ENCODE assay signal across 22 cellular contexts in the genomic region with DNA sequence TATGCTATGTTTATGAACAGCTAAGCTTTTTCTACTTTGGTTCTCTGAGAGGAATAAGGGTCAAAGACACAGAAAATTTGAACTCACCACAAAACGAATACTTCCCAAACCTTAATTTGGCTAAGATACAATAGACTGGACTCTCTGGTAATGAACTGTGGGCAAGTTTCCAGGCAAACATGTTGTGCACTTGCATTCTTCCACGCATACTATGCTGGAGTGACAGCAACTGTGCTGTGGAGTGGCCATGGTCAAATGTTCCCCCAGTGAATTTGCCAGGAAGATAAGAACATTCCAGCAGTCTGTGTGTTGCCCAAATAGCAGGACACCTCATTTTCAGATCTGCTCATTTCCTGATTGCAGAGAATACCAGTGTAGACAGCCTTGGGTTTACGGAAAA.
A peak's percentile ranks its signal among the peaks of the same experiment; 100 is the strongest.
DNase-seq lines count a peak whose midpoint lies in the region; ATAC-seq and TF ChIP-seq lines count a peak whose summit lies in the region.
"Had no signal": no experiment of that assay in that cellular context is flagged by ENCODE, and none has a peak within 500 bp of the region (broad histone marks: within the 10 kb centered on the region; RNA-seq: fewer than 3 reads in every experiment).

No MANE protein-coding gene starts in this region.

- H3K4me1 ChIP-seq in ACC112 (ENCODE audit: control insufficient read depth, insufficient read depth, low read length, unreplicated experiment) = peaks cover 22% of the 10 kb centered on the region
- H3K4me1 ChIP-seq in adipocyte (ENCODE audit: control insufficient read depth, insufficient read depth, low read length) = peaks cover 13% of the 10 kb centered on the region
- no peaks in the 10 kb centered on the region for H3K4me1 ChIP-seq in fibroblast of lung (ENCODE audit: control insufficient read depth, extremely low read depth, insufficient read depth, low read length)
- H3K4me1 ChIP-seq in lower lobe of right lung = no peaks in the 10 kb centered on the region
- H3K4me1 ChIP-seq: A549, tibial nerve had no signal

- no peaks in the 10 kb centered on the region for H4K20me1 ChIP-seq in fibroblast of lung (ENCODE audit: control insufficient read depth, extremely low read depth, insufficient read depth, low read length)

- H3K9me3 Mint-ChIP-seq in CD14-positive monocyte = peaks cover 0 to 16% (median 5%) of the 10 kb centered on the region in 7 donors

- peaks cover 4% of the 10 kb centered on the region for H3K9me3 ChIP-seq in adipocyte (ENCODE audit: control insufficient read depth, low read length)
- no peaks in the 10 kb centered on the region for H3K9me3 ChIP-seq in fibroblast of lung (ENCODE audit: control insufficient read depth, insufficient read depth, low read depth, low read length)
- no peaks in the 10 kb centered on the region for H3K9me3 ChIP-seq in lower lobe of right lung

- H3K4me1 Mint-ChIP-seq in CD14-positive monocyte = peaks cover 7% of the 10 kb centered on the region
- H3K4me1 Mint-ChIP-seq: nephron progenitor cell had no signal

- peak overlapping the region; percentile 56 for H2AFZ ChIP-seq in ACC112 (ENCODE audit: low read length, unreplicated experiment)
- no peak overlapping the region for H2AFZ ChIP-seq in fibroblast of lung (ENCODE audit: low read length)

- peaks cover 0 to 1% (median 0%) of the 10 kb centered on the region in 3 donors for H3K27me3 Mint-ChIP-seq in CD14-positive monocyte (ENCODE audit: low read depth in 3 of 3)

- H3K27ac ChIP-seq in ACC112 (ENCODE audit: low read depth, low read length) (peak overlapping the region; percentile 41), fibroblast of lung (ENCODE audit: insufficient read depth, low read length) (no peak overlapping the region), lower lobe of right lung (no peak overlapping the region)
- H3K27ac ChIP-seq: A549, epithelial cell of prostate, tibial nerve, VCaP had no signal

- H3K27me3 ChIP-seq in ACC112 (ENCODE audit: insufficient read depth, low read length) (no peaks in the 10 kb centered on the region), adipocyte (replicated peaks; ENCODE audit: control insufficient read depth, insufficient read depth, low read length) (no peaks in the 10 kb centered on the region), fibroblast of lung (ENCODE audit: control insufficient read depth, insufficient read depth, low read length) (no peaks in the 10 kb centered on the region), lower lobe of right lung (ENCODE audit: low read depth) (no peaks in the 10 kb centered on the region)
- H3K27me3 ChIP-seq: tibial nerve had no signal

- H3K4me2 ChIP-seq in fibroblast of lung (ENCODE audit: extremely low read depth, insufficient read depth, low read length) = no peak overlapping the region
- H3K4me2 ChIP-seq: A549 had no signal

- H3K9ac ChIP-seq in adipocyte (ENCODE audit: low read length) (no peak overlapping the region), fibroblast of lung (ENCODE audit: insufficient read depth, low read length) (no peak overlapping the region)

- H3K4me3 ChIP-seq in ACC112 (ENCODE audit: low read depth, low read length) = peak overlapping the region; percentile 34; the same call in 1 of the 2 replicates
- H3K4me3 ChIP-seq in adipocyte (ENCODE audit: low read length) = no peak overlapping the region
- no peak overlapping the region for H3K4me3 ChIP-seq in fibroblast of lung (replicated peaks in 1 of 4; ENCODE audit: control extremely low read depth in 1 of 4, insufficient read depth in 1 of 4, low read depth in 3 of 4, low read length in 4 of 4)
- no peak overlapping the region for H3K4me3 ChIP-seq in lower lobe of right lung
- H3K4me3 ChIP-seq: A549, tibial nerve had no signal

- no peak overlapping the region for H3K4me3 Mint-ChIP-seq in CD14-positive monocyte
- H3K4me3 Mint-ChIP-seq: CD4-positive, alpha-beta T cell; memory B cell; nephron progenitor cell had no signal

- intact Hi-C loops in lower lobe of right lung (cut with DNase I) (no loop called here), CD14-positive monocyte (cut with micrococcal nuclease) (no loop called here)

- DNase-seq in adipocyte (ENCODE audit: low read depth) (peak; percentile 61), fibroblast of lung (ENCODE audit: low read depth in 2 of 2) (peak; percentile 45 to 91), lower lobe of right lung (no peak), kidney glomerular epithelial cell (lab: John Stamatoyannopoulos, UW) (no peak), CD14-positive monocyte (ENCODE audit: low spot score) (no peak)
- DNase-seq: activated naive CD4-positive, alpha-beta T cell; activated T-cell treated with anti-CD3 and anti-CD28 coated beads for 4 hours; aorta; CD4-positive, alpha-beta T cell; NCI-H187; NCI-H524 treated with DMSO at 0.1 percent for 48 hours; nephron progenitor cell; stimulated activated naive CD4-positive, alpha-beta T cell; T-helper 1 cell had no signal

- H3K36me3 ChIP-seq in ACC112 (ENCODE audit: insufficient read depth, low read length) = no peaks in the 10 kb centered on the region
- H3K36me3 ChIP-seq in adipocyte (ENCODE audit: control insufficient read depth, insufficient read depth, low read length, severe bottlenecking) = no peaks in the 10 kb centered on the region
- H3K36me3 ChIP-seq in fibroblast of lung (ENCODE audit: control insufficient read depth, insufficient read depth, low read length) = no peaks in the 10 kb centered on the region
- no peaks in the 10 kb centered on the region for H3K36me3 ChIP-seq in lower lobe of right lung
- H3K36me3 ChIP-seq: tibial nerve had no signal

- H3K79me2 ChIP-seq in ACC112 (ENCODE audit: control insufficient read depth, insufficient read depth, low read length, unreplicated experiment) (no peaks in the 10 kb centered on the region), fibroblast of lung (ENCODE audit: control insufficient read depth, insufficient read depth, low read length) (no peaks in the 10 kb centered on the region)

- TF ChIP-seq CTCF in fibroblast of lung (conservative IDR thresholded peaks at IDR 0.05 in 1 of 2, IDR thresholded peaks at IDR 0.05 in 1 of 2; ENCODE audit: low read depth in 1 of 2, low read length in 2 of 2) = no peak
- TF ChIP-seq CTCF in lower lobe of right lung (IDR thresholded peaks at IDR 0.05) = no peak
- TF ChIP-seq CTCF in CD14-positive monocyte (IDR thresholded peaks at IDR 0.05) = no peak

- ATAC-seq in lower lobe of right lung (peak; percentile 68 to 78), GM18502 (IDR thresholded peaks at IDR 0.05; ENCODE audit: poor library complexity, unreplicated experiment) (no peak), GM21423 (IDR thresholded peaks at IDR 0.05; ENCODE audit: unreplicated experiment) (no peak)
- ATAC-seq: A549 had no signal

- H3K36me3 Mint-ChIP-seq in CD14-positive monocyte = no peaks in the 10 kb centered on the region

- no peak overlapping the region for H3K27ac Mint-ChIP-seq in CD14-positive monocyte
- H3K27ac Mint-ChIP-seq: CD4-positive, alpha-beta T cell; memory B cell; nephron progenitor cell had no signal

Comparison
In these comparisons a context has a peak if more than half of its experiments do, and no peak if none do; other contexts are left out.
1. DNase-seq: peak in adipocyte (single experiment) and fibroblast of lung (2 of 2); none in lower lobe of right lung (single experiment), kidney glomerular epithelial cell (single experiment) and CD14-positive monocyte (single experiment).
2. ATAC-seq: peak in lower lobe of right lung (2 of 2); none in GM18502 (single experiment) and GM21423 (single experiment).